Comparison of ENCODE assay signal across 15 cellular contexts in genomic region chr13:102643656-102644055, GRCh38. TPM values are rescaled to one million over a fixed set of nuclear protein-coding genes. Genes with fewer than 3 reads are reported as not detected.
"Had no signal": no experiment of that assay in that cellular context is flagged by ENCODE, and none has a peak within 500 bp of the region (broad histone marks: within the 10 kb centered on the region; RNA-seq: fewer than 3 reads in every experiment).

No MANE protein-coding gene starts in this region.

- H3K4me1 Mint-ChIP-seq: activated CD8-positive, alpha-beta memory T cell treated with anti-CD3 and anti-CD28 coated beads, Interleukin-2, amount 10 ng/mL, durations not matched to agents 7 days and 5 days; mesothelial cell of epicardium; neural progenitor cell had no signal

- H3K27ac ChIP-seq: neural progenitor cell, thyroid gland, vagina had no signal

- H3K27ac Mint-ChIP-seq: activated CD8-positive, alpha-beta memory T cell treated with anti-CD3 and anti-CD28 coated beads, Interleukin-2, amount 10 ng/mL, durations not matched to agents 7 days and 5 days; mesothelial cell of epicardium; neural progenitor cell had no signal

- H3K4me1 ChIP-seq: neural progenitor cell, vagina had no signal

- H3K27me3 ChIP-seq: neural progenitor cell, thyroid gland, vagina had no signal

- DNase-seq: activated CD4-positive, alpha-beta T cell treated with anti-CD3 and anti-CD28 coated beads for 4 hours; activated CD8-positive, alpha-beta memory T cell treated with anti-CD3 and anti-CD28 coated beads, Interleukin-2, amount 10 ng/mL, durations not matched to agents 7 days and 5 days; cerebellar nuclear complex; dermis blood vessel endothelial cell; kidney glomerular epithelial cell; SIG-M5; SW 1271; T1000; thyroid gland had no signal

- H2AFZ ChIP-seq: neural progenitor cell had no signal

- H3K4me3 Mint-ChIP-seq: activated CD8-positive, alpha-beta memory T cell treated with anti-CD3 and anti-CD28 coated beads, Interleukin-2, amount 10 ng/mL, durations not matched to agents 7 days and 5 days; mesothelial cell of epicardium; neural progenitor cell had no signal

- H3K9ac ChIP-seq: neural progenitor cell had no signal

- H3K9me3 Mint-ChIP-seq: mesothelial cell of epicardium, neural progenitor cell had no signal

- ATAC-seq: activated CD8-positive, alpha-beta memory T cell treated with anti-CD3 and anti-CD28 coated beads, Interleukin-2, amount 10 ng/mL, durations not matched to agents 7 days and 5 days had no signal

- H3K4me3 ChIP-seq: neural progenitor cell, thyroid gland, vagina had no signal

- H3K4me2 ChIP-seq: neural progenitor cell had no signal

- H3K9me3 ChIP-seq: thyroid gland, vagina had no signal

- H3K27me3 Mint-ChIP-seq: activated CD8-positive, alpha-beta memory T cell treated with anti-CD3 and anti-CD28 coated beads, Interleukin-2, amount 10 ng/mL, durations not matched to agents 7 days and 5 days had no signal

RNA-seq across cellular contexts. Expression of gene METTL21C, which starts 51.2 kb away (rescaled TPM):
- total RNA-seq: activated CD8-positive, alpha-beta memory T cell treated with anti-CD3 and anti-CD28 coated beads, Interleukin-2, amount 10 ng/mL, durations not matched to agents 7 days and 5 days; dermis blood vessel endothelial cell; epithelial cell of proximal tubule; mesothelial cell of epicardium; myocyte; thyroid gland; vagina had no signal
- polyA plus RNA-seq: liver had no signal
